23 cellular contexts compared by ENCODE assay signal in the genomic region with DNA sequence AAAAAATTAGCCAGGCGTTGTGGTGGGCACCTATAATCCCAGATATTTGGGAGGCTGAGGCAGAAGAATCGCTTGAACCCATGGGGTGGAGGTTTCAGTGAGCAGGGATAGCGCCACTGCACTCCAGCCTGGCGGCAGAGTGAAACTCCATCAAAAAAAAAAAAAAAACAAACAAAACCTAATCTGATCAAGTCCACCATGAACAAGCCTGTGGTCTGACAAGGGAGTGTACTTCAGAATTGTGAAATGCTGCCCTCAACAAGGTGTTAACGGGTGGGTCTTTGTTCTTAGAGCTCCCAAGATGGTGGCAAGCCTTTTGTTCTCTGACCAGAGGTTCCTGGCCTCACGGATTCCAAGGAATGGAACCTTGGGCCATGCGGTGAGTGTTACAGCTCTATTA. TPM values are rescaled to one million over a fixed set of nuclear protein-coding genes. Genes with fewer than 3 reads are reported as not detected.
A peak's percentile ranks its signal among the peaks of the same experiment; 100 is the strongest.
DNase-seq lines count a peak whose midpoint lies in the region; ATAC-seq, FAIRE-seq and TF ChIP-seq lines count a peak whose summit lies in the region.
"Had no signal": no experiment of that assay in that cellular context is flagged by ENCODE, and none has a peak within 500 bp of the region (broad histone marks: within the 10 kb centered on the region; RNA-seq: fewer than 3 reads in every experiment).

No MANE protein-coding gene starts in this region.

- WGBS in H1 (ENCODE audit: extremely low coverage in 1 of 2, insufficient coverage in 1 of 2, insufficient read length in 1 of 2, insufficient replicate concordance in 2 of 2, low coverage in 1 of 2, low lambda C conversion rate in 2 of 2, missing lambda C conversion rate in 1 of 2), 2 experiments: 92% methylated on average over 7 of the region's 7 CpGs; no CpG with 5 or more reads in 1 of the 2 experiments

- peak overlapping the region; percentile 68 for H3K27ac Mint-ChIP-seq in T-helper 17 cell
- H3K27ac Mint-ChIP-seq in activated CD4-positive, alpha-beta memory T cell treated with anti-CD3 and anti-CD28 coated beads, Interleukin-2, amount 10 ng/mL, durations not matched to agents 7 days and 5 days: no peak overlapping the region
- H3K27ac Mint-ChIP-seq: CD4-positive, alpha-beta T cell; CD8-positive, alpha-beta memory T cell had no signal

- 0 out of 2 replicates have a peak, but pooled peaks cover 3% of the 10 kb centered on the region for H3K36me3 ChIP-seq in DOHH2 (ENCODE audit: control insufficient read depth, low read length)
- no peaks in the 10 kb centered on the region for H3K36me3 ChIP-seq in OCI-LY1 (ENCODE audit: insufficient read depth, low read length)
- no peaks in the 10 kb centered on the region for H3K36me3 ChIP-seq in H1 (ENCODE audit: control insufficient read depth in 2 of 4, insufficient read depth in 4 of 4, low read length in 3 of 4)
- H3K36me3 ChIP-seq: BE2C; BLaER1 treated with 17β-estradiol and CSF1 and Interleukin-3, amounts not matched to agents 10 nM and 100 nM had no signal

- TF ChIP-seq EP300 in H1 (IDR thresholded peaks at IDR 0.05; ENCODE audit: borderline replicate concordance in 1 of 2, low read depth in 2 of 2, low read length in 2 of 2): no peak

- POLR2A ChIA-PET in H1 (lab: Charles Lee; ENCODE audit: partially characterized antibody): no interaction called here
- POLR2A ChIA-PET in activated CD4-positive, alpha-beta memory T cell treated with anti-CD3 and anti-CD28 coated beads, Interleukin-2, amount 10 ng/mL, durations not matched to agents 7 days and 5 days (lab: Charles Lee): no interaction called here

- no peaks in the 10 kb centered on the region for H3K4me1 Mint-ChIP-seq in T-helper 17 cell
- no peaks in the 10 kb centered on the region for H3K4me1 Mint-ChIP-seq in activated CD4-positive, alpha-beta memory T cell treated with anti-CD3 and anti-CD28 coated beads, Interleukin-2, amount 10 ng/mL, durations not matched to agents 7 days and 5 days
- H3K4me1 Mint-ChIP-seq: CD8-positive, alpha-beta memory T cell had no signal

- H3K23ac ChIP-seq in H1 (ENCODE audit: insufficient read length): no peak overlapping the region

- H3K27me3 Mint-ChIP-seq in T-helper 17 cell: peaks cover 35% of the 10 kb centered on the region
- peaks cover 7% of the 10 kb centered on the region for H3K27me3 Mint-ChIP-seq in activated CD4-positive, alpha-beta memory T cell treated with anti-CD3 and anti-CD28 coated beads, Interleukin-2, amount 10 ng/mL, durations not matched to agents 7 days and 5 days

- no peaks in the 10 kb centered on the region for H4K20me1 ChIP-seq in DOHH2 (ENCODE audit: control insufficient read depth, insufficient read depth, low read depth, low read length)
- H4K20me1 ChIP-seq in OCI-LY1 (ENCODE audit: insufficient read depth, low read length): no peaks in the 10 kb centered on the region
- no peaks in the 10 kb centered on the region for H4K20me1 ChIP-seq in H1 (replicated peaks in 1 of 2; ENCODE audit: control insufficient read depth in 1 of 2, insufficient read depth in 2 of 2, low read length in 2 of 2)
- H4K20me1 ChIP-seq: BLaER1 treated with 17β-estradiol and CSF1 and Interleukin-3, amounts not matched to agents 10 nM and 100 nM had no signal

- no peak overlapping the region for H2BK12ac ChIP-seq in H1 (ENCODE audit: low read depth, low read length)

- no peaks in the 10 kb centered on the region for H3K9me3 Mint-ChIP-seq in activated CD4-positive, alpha-beta memory T cell treated with anti-CD3 and anti-CD28 coated beads, Interleukin-2, amount 10 ng/mL, durations not matched to agents 7 days and 5 days
- H3K9me3 Mint-ChIP-seq: CD4-positive, alpha-beta T cell; CD8-positive, alpha-beta memory T cell; H9 had no signal

- H2BK120ac ChIP-seq in H1 (replicated peaks; ENCODE audit: low read depth, low read length): no peak overlapping the region

- TF ChIP-seq RAD21 in H1 (IDR thresholded peaks at IDR 0.05 in 1 of 2, conservative IDR thresholded peaks at IDR 0.05 in 1 of 2; ENCODE audit: low read depth in 2 of 2, low read length in 2 of 2): no peak

- H3K18ac ChIP-seq in H1 (ENCODE audit: extremely low read depth, low read length): no peak overlapping the region

- ATAC-seq in T-helper 17 cell: no peak
- ATAC-seq in HG03442 (IDR thresholded peaks at IDR 0.05; ENCODE audit: unreplicated experiment): no peak
- ATAC-seq: A549, HCT116 had no signal

- DNase-seq in T-helper 17 cell: no peak
- no peak for DNase-seq in H1 (ENCODE audit: low read depth in 1 of 2, low spot score in 2 of 2)
- DNase-seq in activated CD4-positive, alpha-beta memory T cell treated with anti-CD3 and anti-CD28 coated beads, Interleukin-2, amount 10 ng/mL, durations not matched to agents 7 days and 5 days: no peak
- DNase-seq in GM13976 (ENCODE audit: low spot score): no peak
- DNase-seq: 8988T; ACHN; AML-193; BE2C; CD4-positive, alpha-beta T cell; CD8-positive, alpha-beta memory T cell; DMS 273 treated with DMSO at 0.1 percent for 48 hours; DMS79; GF-D8; H9 had no signal

- TF ChIP-seq POLR2A in H1 (IDR thresholded peaks at IDR 0.05; ENCODE audit: control extremely low read depth in 1 of 2, low read depth in 2 of 2, low read length in 2 of 2): no peak

- no peaks in the 10 kb centered on the region for H3K23me2 ChIP-seq in H1 (ENCODE audit: low read depth, low read length)

- H3K4me2 ChIP-seq in DOHH2 (ENCODE audit: low read length) (peak overlapping the region; percentile 81), OCI-LY1 (ENCODE audit: low read length) (no peak overlapping the region), H1 (ENCODE audit: insufficient read depth in 1 of 2, low read depth in 2 of 2, low read length in 2 of 2) (no peak overlapping the region)
- H3K4me2 ChIP-seq: A549; BLaER1 treated with 17β-estradiol and CSF1 and Interleukin-3, amounts not matched to agents 10 nM and 100 nM had no signal

- TF ChIP-seq CTCF in DOHH2 (IDR thresholded peaks at IDR 0.05; ENCODE audit: low read depth, low read length, poor library complexity, severe bottlenecking) (no peak), OCI-LY1 (IDR thresholded peaks at IDR 0.05; ENCODE audit: low read length) (no peak), H1 (IDR thresholded peaks at IDR 0.05; ENCODE audit: control extremely low read depth in 1 of 3, insufficient read depth in 1 of 3, low read depth in 1 of 3, low read length in 3 of 3) (no peak), GM13976 (IDR thresholded peaks at IDR 0.05; ENCODE audit: borderline replicate concordance, control extremely low read depth, extremely low read depth, insufficient read depth, missing control alignments) (no peak)

- H3K27me3 ChIP-seq in DOHH2 (ENCODE audit: control insufficient read depth, low read length): no peaks in the 10 kb centered on the region
- H3K27me3 ChIP-seq in OCI-LY1 (ENCODE audit: insufficient read depth, low read length): no peaks in the 10 kb centered on the region
- H3K27me3 ChIP-seq in H1 (replicated peaks in 1 of 4; ENCODE audit: control insufficient read depth in 3 of 4, extremely low read depth in 1 of 4, insufficient read depth in 3 of 4, low read length in 3 of 4): no peaks in the 10 kb centered on the region
- H3K27me3 ChIP-seq: BE2C; BLaER1 treated with 17β-estradiol and CSF1 and Interleukin-3, amounts not matched to agents 10 nM and 100 nM had no signal

- no peaks in the 10 kb centered on the region for H3K79me1 ChIP-seq in H1 (ENCODE audit: low read depth, low read length)

- peaks cover 71% of the 10 kb centered on the region for H3K4me1 ChIP-seq in DOHH2 (ENCODE audit: control insufficient read depth, low read length)
- peaks cover 42% of the 10 kb centered on the region for H3K4me1 ChIP-seq in OCI-LY1 (ENCODE audit: insufficient read depth, low read length, severe bottlenecking)
- H3K4me1 ChIP-seq in H1 (replicated peaks in 1 of 4; ENCODE audit: control insufficient read depth in 3 of 4, insufficient read depth in 4 of 4, low read length in 3 of 4): no peaks in the 10 kb centered on the region
- H3K4me1 ChIP-seq: A549 had no signal

- H4K5ac ChIP-seq in H1 (ENCODE audit: insufficient read length, low read depth, low read length): no peak overlapping the region

- H2BK15ac ChIP-seq in H1 (ENCODE audit: low read length): no peak overlapping the region

- H2BK20ac ChIP-seq in H1 (ENCODE audit: low read length): no peak overlapping the region

- H3K36me3 Mint-ChIP-seq in T-helper 17 cell (ENCODE audit: low read depth): peaks cover 3% of the 10 kb centered on the region
- H3K36me3 Mint-ChIP-seq in activated CD4-positive, alpha-beta memory T cell treated with anti-CD3 and anti-CD28 coated beads, Interleukin-2, amount 10 ng/mL, durations not matched to agents 7 days and 5 days (ENCODE audit: low read depth): no peaks in the 10 kb centered on the region
- H3K36me3 Mint-ChIP-seq: CD14-positive monocyte; CD8-positive, alpha-beta memory T cell had no signal

- no peak overlapping the region for H3K56ac ChIP-seq in H1 (replicated peaks; ENCODE audit: insufficient read length, low read depth, low read length)

- H3K4me3 Mint-ChIP-seq in T-helper 17 cell: no peak overlapping the region
- no peak overlapping the region for H3K4me3 Mint-ChIP-seq in activated CD4-positive, alpha-beta memory T cell treated with anti-CD3 and anti-CD28 coated beads, Interleukin-2, amount 10 ng/mL, durations not matched to agents 7 days and 5 days
- H3K4me3 Mint-ChIP-seq: CD14-positive monocyte; CD4-positive, alpha-beta T cell; CD8-positive, alpha-beta memory T cell; H9 had no signal

- no peaks in the 10 kb centered on the region for H3K9me2 ChIP-seq in DOHH2 (replicated peaks; ENCODE audit: control insufficient read depth, low read length)
- H3K9me2 ChIP-seq in OCI-LY1 (ENCODE audit: low read depth, low read length): no peaks in the 10 kb centered on the region

- FAIRE-seq in H1 (lab: Jason Lieb, UNC): no peak
- FAIRE-seq: A549, D721Med, GM12891 had no signal

- H3K14ac ChIP-seq in H1 (ENCODE audit: insufficient read length): no peak overlapping the region

- H4K91ac ChIP-seq in H1 (replicated peaks; ENCODE audit: insufficient read length, low read length): no peak overlapping the region

- in situ Hi-C loops in GM13976 (cut with MboI; ENCODE audit: low sequenced_read_pairs, unreplicated experiment): no loop called here

- H4K8ac ChIP-seq in H1 (ENCODE audit: extremely low read depth, insufficient read depth, low read length): no peak overlapping the region

- H3K4me3 ChIP-seq in DOHH2 (ENCODE audit: low read length) (peak overlapping the region; percentile 78), OCI-LY1 (ENCODE audit: low read depth, low read length, poor library complexity, severe bottlenecking) (no peak overlapping the region), H1 (ENCODE audit: extremely low read depth in 1 of 4, insufficient read depth in 2 of 4, low read depth in 3 of 4, low read length in 4 of 4) (no peak overlapping the region)
- H3K4me3 ChIP-seq: A549; BLaER1 treated with 17β-estradiol and CSF1 and Interleukin-3, amounts not matched to agents 10 nM and 100 nM had no signal

- no peak overlapping the region for H2AK5ac ChIP-seq in H1 (ENCODE audit: low read depth, low read length)

- CTCF ChIA-PET in H1 (lab: Charles Lee; ENCODE audit: partially characterized antibody): interaction anchor here (0.7 to 1.1 kb wide), 2 partner anchors 25 to 27 kb away, joined by 3 read pairs; no protein-coding TSS in a partner anchor
- CTCF ChIA-PET in activated CD4-positive, alpha-beta memory T cell treated with anti-CD3 and anti-CD28 coated beads, Interleukin-2, amount 10 ng/mL, durations not matched to agents 7 days and 5 days (lab: Charles Lee): no interaction called here

- no peak overlapping the region for H3K4ac ChIP-seq in H1 (replicated peaks; ENCODE audit: insufficient read length, low read depth, low read length)

- H2AFZ ChIP-seq in OCI-LY1 (ENCODE audit: low read length): no peak overlapping the region
- peak overlapping the region; percentile 70 for H2AFZ ChIP-seq in H1 (ENCODE audit: low read length)

- H3K27ac ChIP-seq in DOHH2 (ENCODE audit: low read depth, low read length) (peak overlapping the region; percentile 100), OCI-LY1 (ENCODE audit: low read depth, low read length, poor library complexity, severe bottlenecking) (peak overlapping the region; percentile 94), H1 (ENCODE audit: low read depth, low read length) (no peak overlapping the region)
- H3K27ac ChIP-seq: A549; BLaER1 treated with 17β-estradiol and CSF1 and Interleukin-3, amounts not matched to agents 10 nM and 100 nM had no signal

- H3K9ac ChIP-seq in OCI-LY1 (ENCODE audit: low read length): no peak overlapping the region
- H3K9ac ChIP-seq in H1 (replicated peaks in 1 of 4; ENCODE audit: extremely low read depth in 1 of 4, low read depth in 3 of 4, low read length in 3 of 4): no peak overlapping the region
- H3K9ac ChIP-seq: BLaER1 treated with 17β-estradiol and CSF1 and Interleukin-3, amounts not matched to agents 10 nM and 100 nM had no signal

- H3F3A ChIP-seq in DOHH2 (ENCODE audit: control insufficient read depth, insufficient read depth): peaks cover 28% of the 10 kb centered on the region
- H3F3A ChIP-seq in OCI-LY1 (ENCODE audit: insufficient read depth, low read length): no peaks in the 10 kb centered on the region

- H3K9me3 ChIP-seq in DOHH2 (ENCODE audit: control insufficient read depth, insufficient read depth, low read length): no peaks in the 10 kb centered on the region
- H3K9me3 ChIP-seq in OCI-LY1 (ENCODE audit: low read length): no peaks in the 10 kb centered on the region
- no peaks in the 10 kb centered on the region for H3K9me3 ChIP-seq in T-helper 17 cell (ENCODE audit: control insufficient read depth, low read length, poor library complexity, severe bottlenecking)
- H3K9me3 ChIP-seq in H1 (ENCODE audit: insufficient read depth in 2 of 2, low read depth in 1 of 2, low read length in 1 of 2): no peaks in the 10 kb centered on the region
- H3K9me3 ChIP-seq: A549, BE2C had no signal

- no peaks in the 10 kb centered on the region for H3K79me2 ChIP-seq in DOHH2 (ENCODE audit: control insufficient read depth, low read length)
- no peaks in the 10 kb centered on the region for H3K79me2 ChIP-seq in OCI-LY1 (ENCODE audit: insufficient read depth, low read length)
- H3K79me2 ChIP-seq in H1 (ENCODE audit: control insufficient read depth in 1 of 2, insufficient read depth in 2 of 2, low read length in 2 of 2): no peaks in the 10 kb centered on the region

- H2BK5ac ChIP-seq in H1 (ENCODE audit: low read depth, low read length): no peak overlapping the region

RNA-seq across cellular contexts. Expression of a gene that starts 24.2 kb away (rescaled TPM):
- total RNA-seq in T-helper 17 cell: 1 to 10 TPM; 2.2 to 2.4 TPM
- total RNA-seq in H1 (2021; fragmentation: NEBNext Ultra II Directional; extraction: Animal tissue kit (Norgen Biotek cat#: 25700)): 0.07 TPM in 1 of 2 replicates, not detected in the other
- under 0.01 TPM in 1 of 2 replicates, not detected in the other for polyA plus RNA-seq in H1 (2011; rRNA removed)
- polyA plus RNA-seq in H1 (2011; cell fraction: cytosol; rRNA removed): not detected
- polyA plus RNA-seq in H1 (2011; cell fraction: nucleus; rRNA removed): not detected
- not detected in 4 replicates for polyA plus RNA-seq in H1 (2012, experiment 1 of 2)
- polyA plus RNA-seq in H1 (2012, experiment 2 of 2): not detected
- polyA plus RNA-seq in H1 (2013, experiment 1 of 2): 0.02 TPM
- 0.07 TPM for polyA plus RNA-seq in H1 (2013, experiment 2 of 2)
- polyA minus RNA-seq in H1 (2011; rRNA and poly(A)+ RNA removed): 0.05 TPM in 1 of 2 replicates, not detected in the other
- not detected for polyA minus RNA-seq in H1 (2011; cell fraction: cytosol; rRNA and poly(A)+ RNA removed)
- not detected for polyA minus RNA-seq in H1 (2011; cell fraction: nucleus; rRNA and poly(A)+ RNA removed)
- total RNA-seq in activated CD4-positive, alpha-beta memory T cell treated with anti-CD3 and anti-CD28 coated beads, Interleukin-2, amount 10 ng/mL, durations not matched to agents 7 days and 5 days: 1 to 10 TPM; 3.2 to 3.3 TPM
- total RNA-seq: H9 had no signal

RNA-seq across cellular contexts. Expression of a gene that starts 40.4 kb away (rescaled TPM):
- 10 to 100 TPM; 48.5 to 66.2 TPM for total RNA-seq in T-helper 17 cell
- 28.7 and 28.8 TPM in 2 replicates for total RNA-seq in H1 (2021; fragmentation: NEBNext Ultra II Directional; extraction: Animal tissue kit (Norgen Biotek cat#: 25700))
- polyA plus RNA-seq in H1 (2011; rRNA removed): 3.7 and 4.5 TPM in 2 replicates
- 8.2 TPM for polyA plus RNA-seq in H1 (2011; cell fraction: cytosol; rRNA removed)
- 5.1 TPM for polyA plus RNA-seq in H1 (2011; cell fraction: nucleus; rRNA removed)
- 16.5 to 28.6 TPM (median 20.0 TPM) in 4 replicates for polyA plus RNA-seq in H1 (2012, experiment 1 of 2)
- 1.4 TPM for polyA plus RNA-seq in H1 (2012, experiment 2 of 2)
- 22.2 TPM for polyA plus RNA-seq in H1 (2013, experiment 1 of 2)
- 20.5 TPM for polyA plus RNA-seq in H1 (2013, experiment 2 of 2)
- 4.1 and 5.7 TPM in 2 replicates for polyA minus RNA-seq in H1 (2011; rRNA and poly(A)+ RNA removed)
- polyA minus RNA-seq in H1 (2011; cell fraction: cytosol; rRNA and poly(A)+ RNA removed): 14.5 TPM
- 19.4 TPM for polyA minus RNA-seq in H1 (2011; cell fraction: nucleus; rRNA and poly(A)+ RNA removed)
- 10 to 100 TPM; 39.3 to 43.1 TPM for total RNA-seq in activated CD4-positive, alpha-beta memory T cell treated with anti-CD3 and anti-CD28 coated beads, Interleukin-2, amount 10 ng/mL, durations not matched to agents 7 days and 5 days
